In the genomic region with DNA sequence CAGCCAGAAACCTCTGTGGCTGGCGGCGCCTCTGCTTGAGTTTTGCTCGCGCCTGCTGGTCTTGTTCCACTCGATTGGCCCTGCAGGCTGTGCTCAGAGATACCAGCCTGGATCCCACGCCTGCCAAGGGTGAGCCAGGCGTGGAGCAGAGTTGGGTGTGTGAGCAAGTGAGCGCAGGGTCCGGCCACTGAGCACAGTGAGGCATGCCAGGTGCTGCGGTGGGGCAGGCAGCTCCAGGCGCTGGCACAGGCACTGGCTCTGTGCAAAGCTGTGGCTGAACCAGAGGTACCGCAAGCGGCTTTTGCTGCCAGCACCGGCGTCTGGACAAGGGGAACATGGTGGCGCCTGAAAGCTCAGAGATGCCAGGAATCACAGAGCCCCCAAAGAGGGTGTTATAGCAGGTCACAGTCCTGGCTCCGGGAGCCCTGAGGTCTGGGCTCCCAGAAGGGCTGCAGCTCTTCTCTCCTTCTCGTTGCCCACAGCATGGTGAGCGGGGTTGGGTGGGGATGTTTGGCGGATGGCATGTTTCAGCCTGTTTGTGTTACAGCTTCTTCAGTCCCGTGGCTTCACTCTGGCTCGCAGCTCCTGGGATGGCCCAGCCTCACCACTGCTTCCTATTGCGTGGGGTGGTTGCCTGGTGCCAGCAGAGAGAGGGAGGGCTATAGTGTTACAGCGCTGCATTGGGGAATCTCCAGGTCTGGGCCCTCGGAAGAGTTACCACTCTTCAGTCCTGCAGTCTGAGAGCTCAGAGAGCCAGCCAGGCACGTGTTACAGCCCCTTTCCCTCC, we compare ENCODE assay signal across 25 cellular contexts.
DNase-seq lines count a peak whose midpoint lies in the region; ATAC-seq and TF ChIP-seq lines count a peak whose summit lies in the region.
"Had no signal": no experiment of that assay in that cellular context is flagged by ENCODE, and none has a peak within 500 bp of the region (broad histone marks: within the 10 kb centered on the region; RNA-seq: fewer than 3 reads in every experiment).

No MANE protein-coding gene starts in this region.

- H4K20me1 ChIP-seq in GM23248 (ENCODE audit: insufficient read depth), result no peaks in the 10 kb centered on the region

- H3K79me2 ChIP-seq in GM23248 (ENCODE audit: insufficient read depth), result no peaks in the 10 kb centered on the region

- H3K4me1 Mint-ChIP-seq in neural crest cell, result no peaks in the 10 kb centered on the region
- H3K4me1 Mint-ChIP-seq: activated CD4-positive, alpha-beta T cell treated with anti-CD3 and anti-CD28 coated beads, Interleukin-2, amount 10 ng/mL, durations not matched to agents 7 days and 5 days; neural progenitor cell had no signal

- H3F3A ChIP-seq in GM23248 (ENCODE audit: insufficient read depth), result no peaks in the 10 kb centered on the region

- TF ChIP-seq CTCF in neural crest cell (conservative IDR thresholded peaks at IDR 0.05), result no peak
- peak in 1 of 6 experiments; percentile 20 for TF ChIP-seq CTCF in thyroid gland (IDR thresholded peaks at IDR 0.05)
- TF ChIP-seq CTCF in omental fat pad (IDR thresholded peaks at IDR 0.05), result no peak

- H3K36me3 ChIP-seq in esophagus (ENCODE audit: control insufficient read depth in 2 of 2, insufficient read depth in 2 of 2, low read length in 1 of 2) (no peaks in the 10 kb centered on the region), thyroid gland (no peaks in the 10 kb centered on the region), GM23248 (ENCODE audit: low read depth) (no peaks in the 10 kb centered on the region)
- H3K36me3 ChIP-seq: esophagus muscularis mucosa, lower lobe of right lung, neural progenitor cell, sigmoid colon, thoracic aorta, WERI-Rb-1 had no signal

- peak overlapping the region; percentile 15 to 27 for H3K4me3 ChIP-seq in esophagus (ENCODE audit: low read depth in 1 of 2, low read length in 2 of 2)
- H3K4me3 ChIP-seq in thyroid gland (replicated peaks in 1 of 3), result no peak overlapping the region
- H3K4me3 ChIP-seq in GM23248, result no peak overlapping the region
- H3K4me3 ChIP-seq: esophagus muscularis mucosa, lower lobe of right lung, neural progenitor cell, sigmoid colon, thoracic aorta had no signal

- no peaks in the 10 kb centered on the region for H3K27me3 Mint-ChIP-seq in neural crest cell (ENCODE audit: low read depth)
- H3K27me3 Mint-ChIP-seq: activated CD4-positive, alpha-beta T cell treated with anti-CD3 and anti-CD28 coated beads, Interleukin-2, amount 10 ng/mL, durations not matched to agents 7 days and 5 days; activated T-cell treated with anti-CD3 and anti-CD28 coated beads, Interleukin-2, amount 50 U/mL, for 24 hours had no signal

- peak in 1 of 2 donors; percentile 37 for TF ChIP-seq POLR2A in thyroid gland (IDR thresholded peaks at IDR 0.05)

- in situ Hi-C loops in GM23248 (cut with MboI), result loop anchor here (25.0 kb wide), 1 partner anchor 668 kb away; no protein-coding TSS in a partner anchor

- no peak overlapping the region for H3K4me3 Mint-ChIP-seq in neural crest cell
- H3K4me3 Mint-ChIP-seq: activated CD4-positive, alpha-beta T cell treated with anti-CD3 and anti-CD28 coated beads, Interleukin-2, amount 10 ng/mL, durations not matched to agents 7 days and 5 days; activated T-cell treated with anti-CD3 and anti-CD28 coated beads, Interleukin-2, amount 50 U/mL, for 24 hours; neural progenitor cell had no signal

- no peaks in the 10 kb centered on the region for H3K9me2 ChIP-seq in GM23248 (ENCODE audit: insufficient read depth)

- no peak for ATAC-seq in omental fat pad (ENCODE audit: low FRiP score)
- ATAC-seq: lower lobe of right lung; stimulated activated naive CD8-positive, alpha-beta T cell treated with anti-CD3 and anti-CD28 coated beads, Interleukin-15, Interleukin-2, amounts not matched to agents 100 U/mL and 50 U/mL, for 24 hours had no signal

- H2AFZ ChIP-seq in GM23248, result no peak overlapping the region
- H2AFZ ChIP-seq: neural progenitor cell had no signal

- no peak overlapping the region for H3K9ac ChIP-seq in GM23248
- H3K9ac ChIP-seq: neural progenitor cell had no signal

- H3K36me3 Mint-ChIP-seq in neural crest cell (ENCODE audit: low read depth), result no peaks in the 10 kb centered on the region
- H3K36me3 Mint-ChIP-seq: neural progenitor cell had no signal

- H3K27ac ChIP-seq in esophagus (ENCODE audit: low read depth in 2 of 2, low read length in 1 of 2), result peak overlapping the region; percentile 70 to 78
- H3K27ac ChIP-seq in thyroid gland, result peak overlapping the region; percentile 27 to 84 (median 32)
- H3K27ac ChIP-seq in GM23248, result no peak overlapping the region
- H3K27ac ChIP-seq: 22Rv1, esophagus muscularis mucosa, lower lobe of right lung, neural progenitor cell, sigmoid colon, thoracic aorta, WERI-Rb-1 had no signal

- no peak overlapping the region for H3K4me2 ChIP-seq in GM23248 (ENCODE audit: unreplicated experiment)
- H3K4me2 ChIP-seq: neural progenitor cell had no signal

- H3K9me3 ChIP-seq in esophagus (ENCODE audit: control insufficient read depth in 2 of 2, insufficient read depth in 1 of 2, low read depth in 1 of 2, low read length in 1 of 2) (no peaks in the 10 kb centered on the region), thyroid gland (no peaks in the 10 kb centered on the region), GM23248 (ENCODE audit: low read depth) (no peaks in the 10 kb centered on the region)
- H3K9me3 ChIP-seq: esophagus muscularis mucosa, lower lobe of right lung, sigmoid colon, thoracic aorta had no signal

- peak; percentile 14 for DNase-seq in NCI-H2171 treated with DMSO at 0.1 percent for 48 hours (lab: John Stamatoyannopoulos, UW)
- DNase-seq in NCI-H2171 (lab: John Stamatoyannopoulos, UW), result no peak
- no peak for DNase-seq in neural crest cell (ENCODE audit: low read depth, low spot score)
- DNase-seq in thyroid gland, result peak; percentile 87
- DNase-seq in GM23248, result no peak
- DNase-seq in omental fat pad (ENCODE audit: low spot score), result no peak
- DNase-seq in dermis blood vessel endothelial cell, result no peak
- DNase-seq: activated CD4-positive, alpha-beta T cell treated with anti-CD3 and anti-CD28 coated beads, Interleukin-2, amount 10 ng/mL, durations not matched to agents 7 days and 5 days; activated T-cell treated with anti-CD3 and anti-CD28 coated beads, Interleukin-2, amount 50 U/mL, for 24 hours; cerebellar nuclear complex; Karpas-422; lower lobe of right lung; MV-4-11; NCI-H146; NCI-H526 treated with DMSO at 0.1 percent for 48 hours; SIG-M5; sigmoid colon; stimulated activated naive CD8-positive, alpha-beta T cell treated with anti-CD3 and anti-CD28 coated beads, Interleukin-15, Interleukin-2, amounts not matched to agents 100 U/mL and 50 U/mL, for 24 hours; T-helper 9 cell; WERI-Rb-1 had no signal

- H3K27ac Mint-ChIP-seq in neural crest cell (ENCODE audit: unreplicated experiment), result peak overlapping the region; percentile 40
- H3K27ac Mint-ChIP-seq: activated CD4-positive, alpha-beta T cell treated with anti-CD3 and anti-CD28 coated beads, Interleukin-2, amount 10 ng/mL, durations not matched to agents 7 days and 5 days; activated T-cell treated with anti-CD3 and anti-CD28 coated beads, Interleukin-2, amount 50 U/mL, for 24 hours; neural progenitor cell had no signal

- H3K9me3 Mint-ChIP-seq in neural crest cell, result no peaks in the 10 kb centered on the region
- H3K9me3 Mint-ChIP-seq: activated CD4-positive, alpha-beta T cell treated with anti-CD3 and anti-CD28 coated beads, Interleukin-2, amount 10 ng/mL, durations not matched to agents 7 days and 5 days; activated T-cell treated with anti-CD3 and anti-CD28 coated beads, Interleukin-2, amount 50 U/mL, for 24 hours; neural progenitor cell had no signal

- WGBS in esophagus, 2 donors, result 68 to 81% methylated on average over 26 of the region's 26 CpGs
- 73 to 76% methylated on average over 18 to 22 of the region's 26 CpGs for WGBS in thyroid gland, 2 donors
- WGBS in GM23248 (ENCODE audit: low coverage in 1 of 2, low lambda C conversion rate in 2 of 2, missing lambda C conversion rate in 2 of 2), 2 experiments, result 91 to 92% methylated on average over 26 of the region's 26 CpGs

- intact Hi-C loops in thyroid gland (cut with DNase I), result no loop called here

- peaks cover 2% of the 10 kb centered on the region in 2 donors for H3K4me1 ChIP-seq in esophagus (ENCODE audit: control insufficient read depth in 2 of 2, insufficient read depth in 2 of 2, low read length in 1 of 2)
- H3K4me1 ChIP-seq in thyroid gland, result peaks cover 0 to 9% of the 10 kb centered on the region in 2 donors
- H3K4me1 ChIP-seq in GM23248 (ENCODE audit: insufficient read depth), result no peaks in the 10 kb centered on the region
- H3K4me1 ChIP-seq: lower lobe of right lung, neural progenitor cell, sigmoid colon had no signal

- no peaks in the 10 kb centered on the region for H3K27me3 ChIP-seq in esophagus (ENCODE audit: control insufficient read depth in 1 of 2, insufficient read depth in 2 of 2, low read length in 2 of 2)
- H3K27me3 ChIP-seq in thyroid gland, result no peaks in the 10 kb centered on the region
- H3K27me3 ChIP-seq in GM23248 (replicated peaks; ENCODE audit: insufficient read depth), result no peaks in the 10 kb centered on the region
- H3K27me3 ChIP-seq: esophagus muscularis mucosa, neural progenitor cell, sigmoid colon had no signal

Comparison
In these comparisons a context has a peak if more than half of its experiments do, and no peak if none do; other contexts are left out.
1. DNase-seq: peak in NCI-H2171 treated with DMSO at 0.1 percent for 48 hours (single experiment) and thyroid gland (2 of 2); none in NCI-H2171 (single experiment), neural crest cell (single experiment), GM23248 (single experiment), omental fat pad (single experiment) and dermis blood vessel endothelial cell (single experiment).
2. H3K4me3 ChIP-seq: peak in esophagus (2 of 2); none in thyroid gland (0 of 3) and GM23248 (single experiment).